Comparison of ENCODE assay signal across 10 cellular contexts in the genomic region with DNA sequence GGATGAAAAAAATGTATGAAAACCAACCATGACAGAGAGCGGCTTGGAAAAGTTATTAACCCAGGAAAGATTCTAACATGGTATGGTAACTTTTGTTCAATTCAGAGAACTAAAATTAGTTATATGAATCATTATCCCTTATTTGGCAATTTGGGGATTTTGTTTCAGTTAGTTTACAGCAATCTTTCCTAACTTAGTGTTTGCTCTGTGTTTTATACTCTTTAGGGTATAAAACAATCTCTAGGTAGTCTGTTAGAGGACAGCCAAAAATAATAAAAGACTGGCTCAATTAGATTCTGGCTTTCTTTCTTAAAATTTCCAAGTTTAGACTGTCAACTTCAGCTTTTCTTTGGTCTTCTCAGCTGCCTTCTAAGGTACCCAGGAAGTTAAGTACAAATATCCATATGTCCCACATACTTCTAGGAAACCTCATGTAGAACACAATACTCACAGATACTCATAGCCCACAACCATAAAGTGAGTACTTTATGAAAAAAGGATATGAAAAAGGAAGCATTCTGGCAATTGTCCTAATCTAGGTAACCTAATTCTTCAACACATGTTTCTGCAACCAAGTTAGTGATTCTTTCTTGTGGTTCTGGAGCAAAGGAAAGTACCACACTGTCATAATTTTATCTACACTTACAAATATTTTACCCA.
DNase-seq lines count a peak whose midpoint lies in the region; ATAC-seq, FAIRE-seq and TF ChIP-seq lines count a peak whose summit lies in the region.
"Had no signal": no experiment of that assay in that cellular context is flagged by ENCODE, and none has a peak within 500 bp of the region (broad histone marks: within the 10 kb centered on the region; RNA-seq: fewer than 3 reads in every experiment).

No MANE protein-coding gene starts in this region.

- peak; percentile 51 for DNase-seq in astrocyte (ENCODE audit: low read depth)
- peak; percentile 34 for DNase-seq in skeletal muscle cell (ENCODE audit: low read depth)
- DNase-seq in HUDEP-2 (lab: John Stamatoyannopoulos, UW; ENCODE audit: unreplicated experiment in 76 of 76) = no peak
- DNase-seq in activated T-helper 2 cell treated with anti-CD3 and anti-CD28 coated beads, Interferon-gamma antibody, Interleukin-2, Interleukin-4, amounts not matched to agents 10 μg/mL and 5 μg/mL and 100 μg/mL, durations not matched to agents 14 hours and 24 hours and 36 hours (ENCODE audit: low spot score) = no peak
- DNase-seq in NAMALWA (ENCODE audit: low spot score) = no peak
- DNase-seq: cortex of kidney; naive thymus-derived CD8-positive, alpha-beta T cell; NCI-H1105 treated with DMSO at 0.1 percent for 48 hours had no signal

- no peak overlapping the region for H3K4me3 Mint-ChIP-seq in astrocyte (ENCODE audit: unreplicated experiment)
- H3K4me3 Mint-ChIP-seq in activated T-helper 2 cell treated with anti-CD3 and anti-CD28 coated beads, Interferon-gamma antibody, Interleukin-2, Interleukin-4, amounts not matched to agents 10 μg/mL and 5 μg/mL and 100 μg/mL, durations not matched to agents 14 hours and 24 hours and 36 hours (ENCODE audit: low read depth) = no peak overlapping the region
- H3K4me3 Mint-ChIP-seq: naive thymus-derived CD8-positive, alpha-beta T cell had no signal

- H3K79me2 ChIP-seq in astrocyte (ENCODE audit: insufficient read depth, low read length) = no peaks in the 10 kb centered on the region

- peaks cover 20% of the 10 kb centered on the region for H3K4me1 Mint-ChIP-seq in astrocyte (ENCODE audit: low read depth, unreplicated experiment)
- no peaks in the 10 kb centered on the region for H3K4me1 Mint-ChIP-seq in activated T-helper 2 cell treated with anti-CD3 and anti-CD28 coated beads, Interferon-gamma antibody, Interleukin-2, Interleukin-4, amounts not matched to agents 10 μg/mL and 5 μg/mL and 100 μg/mL, durations not matched to agents 14 hours and 24 hours and 36 hours (ENCODE audit: low read depth)
- H3K4me1 Mint-ChIP-seq: naive thymus-derived CD8-positive, alpha-beta T cell had no signal

- H3K4me1 ChIP-seq in astrocyte (ENCODE audit: insufficient read depth, low read length) = peaks cover 5% of the 10 kb centered on the region

- H3K27ac Mint-ChIP-seq in astrocyte (ENCODE audit: unreplicated experiment) = peak overlapping the region; percentile 99
- no peak overlapping the region for H3K27ac Mint-ChIP-seq in activated T-helper 2 cell treated with anti-CD3 and anti-CD28 coated beads, Interferon-gamma antibody, Interleukin-2, Interleukin-4, amounts not matched to agents 10 μg/mL and 5 μg/mL and 100 μg/mL, durations not matched to agents 14 hours and 24 hours and 36 hours
- H3K27ac Mint-ChIP-seq: naive thymus-derived CD8-positive, alpha-beta T cell had no signal

- H3K9me3 ChIP-seq in astrocyte (ENCODE audit: insufficient read depth, low read depth, low read length) = no peaks in the 10 kb centered on the region

- FAIRE-seq in astrocyte (lab: Jason Lieb, UNC) = peak; percentile 71

- H3K4me3 ChIP-seq in astrocyte (ENCODE audit: insufficient read depth, low read depth, low read length) (no peak overlapping the region), skeletal muscle cell (ENCODE audit: low read depth, low read length) (no peak overlapping the region)

- no peak for TF ChIP-seq CTCF in astrocyte (IDR thresholded peaks at IDR 0.05; ENCODE audit: insufficient read depth, low read depth, low read length)

- intact Hi-C loops in activated T-helper 2 cell treated with anti-CD3 and anti-CD28 coated beads, Interferon-gamma antibody, Interleukin-2, Interleukin-4, amounts not matched to agents 10 μg/mL and 5 μg/mL and 100 μg/mL, durations not matched to agents 14 hours and 24 hours and 36 hours (cut with micrococcal nuclease) = no loop called here

- H3K27ac ChIP-seq in astrocyte (ENCODE audit: low read depth, low read length) = peak overlapping the region; percentile 45

- H3K36me3 Mint-ChIP-seq in astrocyte (ENCODE audit: low read depth, unreplicated experiment) = peaks cover 3% of the 10 kb centered on the region
- no peaks in the 10 kb centered on the region for H3K36me3 Mint-ChIP-seq in activated T-helper 2 cell treated with anti-CD3 and anti-CD28 coated beads, Interferon-gamma antibody, Interleukin-2, Interleukin-4, amounts not matched to agents 10 μg/mL and 5 μg/mL and 100 μg/mL, durations not matched to agents 14 hours and 24 hours and 36 hours (ENCODE audit: low read depth)
- H3K36me3 Mint-ChIP-seq: naive thymus-derived CD8-positive, alpha-beta T cell had no signal

- H3K27me3 ChIP-seq in astrocyte (ENCODE audit: insufficient read depth, low read length) = no peaks in the 10 kb centered on the region

- H4K20me1 ChIP-seq in astrocyte (ENCODE audit: insufficient read depth, low read length) = no peaks in the 10 kb centered on the region

- peaks cover 4% of the 10 kb centered on the region for H3K9me3 Mint-ChIP-seq in astrocyte (ENCODE audit: unreplicated experiment)
- H3K9me3 Mint-ChIP-seq in activated T-helper 2 cell treated with anti-CD3 and anti-CD28 coated beads, Interferon-gamma antibody, Interleukin-2, Interleukin-4, amounts not matched to agents 10 μg/mL and 5 μg/mL and 100 μg/mL, durations not matched to agents 14 hours and 24 hours and 36 hours = no peaks in the 10 kb centered on the region

- no peaks in the 10 kb centered on the region for H3K36me3 ChIP-seq in astrocyte (ENCODE audit: insufficient read depth, low read length)

- peak; percentile 43 for ATAC-seq in GM18858 (IDR thresholded peaks at IDR 0.05; ENCODE audit: unreplicated experiment)
- peak; percentile 32 for ATAC-seq in HG02678 (IDR thresholded peaks at IDR 0.05; ENCODE audit: unreplicated experiment)
- ATAC-seq: naive thymus-derived CD8-positive, alpha-beta T cell had no signal

- H3K9ac ChIP-seq in astrocyte (ENCODE audit: low read length) = no peak overlapping the region

- peak overlapping the region; percentile 6 for H2AFZ ChIP-seq in astrocyte (ENCODE audit: low read depth, low read length)

- H3K27me3 Mint-ChIP-seq in astrocyte (ENCODE audit: low read depth, unreplicated experiment) = no peaks in the 10 kb centered on the region
- H3K27me3 Mint-ChIP-seq in activated T-helper 2 cell treated with anti-CD3 and anti-CD28 coated beads, Interferon-gamma antibody, Interleukin-2, Interleukin-4, amounts not matched to agents 10 μg/mL and 5 μg/mL and 100 μg/mL, durations not matched to agents 14 hours and 24 hours and 36 hours (ENCODE audit: low read depth) = no peaks in the 10 kb centered on the region
- H3K27me3 Mint-ChIP-seq: naive thymus-derived CD8-positive, alpha-beta T cell had no signal

- no peak overlapping the region for H3K4me2 ChIP-seq in astrocyte (ENCODE audit: low read length)

Comparison
In these comparisons a context has a peak if more than half of its experiments do, and no peak if none do; other contexts are left out.
1. DNase-seq: peak in astrocyte (single experiment) and skeletal muscle cell (single experiment); none in HUDEP-2 (0 of 76), activated T-helper 2 cell treated with anti-CD3 and anti-CD28 coated beads, Interferon-gamma antibody, Interleukin-2, Interleukin-4, amounts not matched to agents 10 μg/mL and 5 μg/mL and 100 μg/mL, durations not matched to agents 14 hours and 24 hours and 36 hours (single experiment) and NAMALWA (single experiment).